ENCODE assay signal across 13 cellular contexts in genomic region chrX:132270699-132271098, GRCh38. TPM values are rescaled to one million over a fixed set of nuclear protein-coding genes. Genes with fewer than 3 reads are reported as not detected.
A peak's percentile ranks its signal among the peaks of the same experiment; 100 is the strongest.
DNase-seq lines count a peak whose midpoint lies in the region; ATAC-seq and TF ChIP-seq lines count a peak whose summit lies in the region.
"Had no signal": no experiment of that assay in that cellular context is flagged by ENCODE, and none has a peak within 500 bp of the region (broad histone marks: within the 10 kb centered on the region; RNA-seq: fewer than 3 reads in every experiment).

No MANE protein-coding gene starts in this region.

- peaks cover 25% of the 10 kb centered on the region for H3K4me1 Mint-ChIP-seq in nephron

- no peak overlapping the region for H3K4me3 Mint-ChIP-seq in nephron
- H3K4me3 Mint-ChIP-seq: CD14-positive monocyte; stimulated activated effector memory CD8-positive, alpha-beta T cell treated with anti-CD3 and anti-CD28 coated beads, Interleukin-12 subunit alpha, Interleukin-12 subunit beta, amount 100 ng/mL, for 72 hours; T-helper 1 cell treated with Interleukin-12 subunit alpha and Interleukin-12 subunit beta and Interleukin-4 antibody, amounts not matched to agents 30 μg/mL and 1 μg/mL, for 36 hours had no signal

- TF ChIP-seq CTCF in fibroblast of mammary gland (conservative IDR thresholded peaks at IDR 0.05; ENCODE audit: control insufficient read depth, insufficient read depth, low read depth, low read length) = no peak
- no peak for TF ChIP-seq CTCF in nephron (IDR thresholded peaks at IDR 0.05; ENCODE audit: unreplicated experiment in 3 of 3)

- ATAC-seq in GM18502 (IDR thresholded peaks at IDR 0.05; ENCODE audit: poor library complexity, unreplicated experiment) = no peak
- ATAC-seq: GM12878 had no signal

- peak overlapping the region; percentile 51 to 56 (median 52) for H3K27ac Mint-ChIP-seq in nephron
- H3K27ac Mint-ChIP-seq: CD14-positive monocyte; T-helper 1 cell treated with Interleukin-12 subunit alpha and Interleukin-12 subunit beta and Interleukin-4 antibody, amounts not matched to agents 30 μg/mL and 1 μg/mL, for 36 hours had no signal

- H3K9me3 Mint-ChIP-seq in nephron = peaks cover 6% of the 10 kb centered on the region
- H3K9me3 Mint-ChIP-seq: CD14-positive monocyte; stimulated activated effector memory CD8-positive, alpha-beta T cell treated with anti-CD3 and anti-CD28 coated beads, Interleukin-12 subunit alpha, Interleukin-12 subunit beta, amount 100 ng/mL, for 72 hours; T-helper 1 cell treated with Interleukin-12 subunit alpha and Interleukin-12 subunit beta and Interleukin-4 antibody, amounts not matched to agents 30 μg/mL and 1 μg/mL, for 36 hours had no signal

- no peak overlapping the region for H3K4me3 ChIP-seq in fibroblast of mammary gland (ENCODE audit: control insufficient read depth, low read depth, low read length)
- H3K4me3 ChIP-seq: GM12878 had no signal

- DNase-seq in AG08395 (ENCODE audit: low spot score) (peak; percentile 55), NCI-H226 (peak; percentile 9), fibroblast of mammary gland (ENCODE audit: low read depth) (peak; percentile 99), occipital lobe (lab: John Stamatoyannopoulos, UW) (no peak)
- DNase-seq in activated T-cell treated with anti-CD3 and anti-CD28 coated beads, Interleukin-2, amount 50 U/mL, for 48 hours = no peak
- DNase-seq in stimulated activated CD4-positive, alpha-beta T cell treated with anti-CD3 and anti-CD28 coated beads, Interleukin-15, amount 100 ng/mL, for 24 hours = no peak
- DNase-seq: NCI-H446 had no signal

- H3K36me3 Mint-ChIP-seq in nephron (ENCODE audit: low read depth) = peaks cover 3% of the 10 kb centered on the region
- H3K36me3 Mint-ChIP-seq: CD14-positive monocyte; stimulated activated effector memory CD8-positive, alpha-beta T cell treated with anti-CD3 and anti-CD28 coated beads, Interleukin-12 subunit alpha, Interleukin-12 subunit beta, amount 100 ng/mL, for 72 hours had no signal

- no peaks in the 10 kb centered on the region for H3K27me3 Mint-ChIP-seq in nephron (ENCODE audit: low read depth)

RNA-seq across cellular contexts. Expression of gene RAP2C, which starts 51.5 kb away (rescaled TPM):
- total RNA-seq in occipital lobe = 19.2 TPM

Comparison
In these comparisons a context has a peak if more than half of its experiments do, and no peak if none do; other contexts are left out.
1. DNase-seq: peak in AG08395 (single experiment), NCI-H226 (single experiment) and fibroblast of mammary gland (single experiment); none in activated T-cell treated with anti-CD3 and anti-CD28 coated beads, Interleukin-2, amount 50 U/mL, for 48 hours (0 of 2), occipital lobe (single experiment) and stimulated activated CD4-positive, alpha-beta T cell treated with anti-CD3 and anti-CD28 coated beads, Interleukin-15, amount 100 ng/mL, for 24 hours (single experiment).